Comparison of ENCODE assay signal across 1 cellular context in the genomic region with DNA sequence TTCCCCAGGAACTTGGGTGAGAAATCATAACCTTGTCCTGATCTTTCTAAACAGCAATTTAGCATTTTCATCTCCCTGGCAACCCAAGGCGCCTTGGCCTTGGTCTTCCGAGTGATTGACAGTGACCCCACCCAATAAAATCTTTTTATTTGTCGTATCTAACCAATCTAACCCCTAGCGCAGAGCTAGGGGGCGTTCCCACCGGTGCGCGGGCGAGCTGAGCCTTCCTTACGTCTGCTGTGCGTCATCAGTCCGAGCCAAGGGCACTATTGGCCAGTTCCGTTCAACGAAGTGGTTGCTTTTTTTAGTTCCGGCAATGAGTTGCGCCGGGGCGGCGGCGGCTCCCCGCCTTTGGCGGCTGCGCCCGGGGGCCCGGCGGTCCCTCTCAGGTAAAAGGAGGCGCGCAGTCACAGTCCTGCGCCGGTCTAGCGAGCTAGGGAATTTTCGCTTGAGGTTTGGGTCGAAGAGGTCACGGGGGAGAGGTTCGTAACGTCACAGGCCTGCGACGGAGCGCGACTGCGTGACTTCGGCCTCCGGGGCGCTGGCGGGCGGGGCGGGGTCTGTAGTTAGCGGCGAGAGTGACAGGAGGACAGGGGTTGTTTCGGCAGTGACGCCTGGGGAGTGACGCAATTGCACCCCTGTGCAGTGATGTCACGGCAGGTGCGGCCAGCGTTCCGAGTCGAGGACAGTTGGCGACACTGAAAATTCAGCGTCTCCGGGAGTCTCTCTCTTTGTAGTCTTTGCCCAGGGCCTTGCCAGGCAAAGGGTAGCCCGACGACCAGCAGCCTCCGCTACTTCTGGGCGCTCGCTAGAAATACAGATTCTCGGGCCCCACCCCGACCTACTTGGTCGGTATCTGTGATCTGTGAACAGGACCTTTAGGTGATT.
TF ChIP-seq lines count a peak whose summit lies in the region.

A gene (plus strand): TSS at position 266 of the 888 bp plus-strand sequence. CDS start 51 bp downstream, at position 317.

TF ChIP-seq in HEK293, 187 proteins besides CTCF, POLR2A, EP300 and RAD21 (continued from another document):
- TF ChIP-seq, protein P1, sequence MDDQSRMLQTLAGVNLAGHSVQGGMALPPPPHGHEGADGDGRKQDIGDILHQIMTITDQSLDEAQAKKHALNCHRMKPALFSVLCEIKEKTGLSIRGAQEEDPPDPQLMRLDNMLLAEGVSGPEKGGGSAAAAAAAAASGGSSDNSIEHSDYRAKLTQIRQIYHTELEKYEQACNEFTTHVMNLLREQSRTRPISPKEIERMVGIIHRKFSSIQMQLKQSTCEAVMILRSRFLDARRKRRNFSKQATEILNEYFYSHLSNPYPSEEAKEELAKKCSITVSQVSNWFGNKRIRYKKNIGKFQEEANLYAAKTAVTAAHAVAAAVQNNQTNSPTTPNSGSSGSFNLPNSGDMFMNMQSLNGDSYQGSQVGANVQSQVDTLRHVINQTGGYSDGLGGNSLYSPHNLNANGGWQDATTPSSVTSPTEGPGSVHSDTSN (CRISPR knock-in tag; IDR thresholded peaks at IDR 0.05), result 0 out of 2 replicates have a peak, but pooled peaks have one; percentile 5
- TF ChIP-seq ZNF138 (tag by site-specific recombination; IDR thresholded peaks at IDR 0.05; ENCODE audit: borderline replicate concordance), result no peak
- 0 out of 2 replicates have a peak, but pooled peaks have one; percentile 7 for TF ChIP-seq ZNF341 (tag by site-specific recombination; IDR thresholded peaks at IDR 0.05; ENCODE audit: low read depth)
- TF ChIP-seq, protein P2, sequence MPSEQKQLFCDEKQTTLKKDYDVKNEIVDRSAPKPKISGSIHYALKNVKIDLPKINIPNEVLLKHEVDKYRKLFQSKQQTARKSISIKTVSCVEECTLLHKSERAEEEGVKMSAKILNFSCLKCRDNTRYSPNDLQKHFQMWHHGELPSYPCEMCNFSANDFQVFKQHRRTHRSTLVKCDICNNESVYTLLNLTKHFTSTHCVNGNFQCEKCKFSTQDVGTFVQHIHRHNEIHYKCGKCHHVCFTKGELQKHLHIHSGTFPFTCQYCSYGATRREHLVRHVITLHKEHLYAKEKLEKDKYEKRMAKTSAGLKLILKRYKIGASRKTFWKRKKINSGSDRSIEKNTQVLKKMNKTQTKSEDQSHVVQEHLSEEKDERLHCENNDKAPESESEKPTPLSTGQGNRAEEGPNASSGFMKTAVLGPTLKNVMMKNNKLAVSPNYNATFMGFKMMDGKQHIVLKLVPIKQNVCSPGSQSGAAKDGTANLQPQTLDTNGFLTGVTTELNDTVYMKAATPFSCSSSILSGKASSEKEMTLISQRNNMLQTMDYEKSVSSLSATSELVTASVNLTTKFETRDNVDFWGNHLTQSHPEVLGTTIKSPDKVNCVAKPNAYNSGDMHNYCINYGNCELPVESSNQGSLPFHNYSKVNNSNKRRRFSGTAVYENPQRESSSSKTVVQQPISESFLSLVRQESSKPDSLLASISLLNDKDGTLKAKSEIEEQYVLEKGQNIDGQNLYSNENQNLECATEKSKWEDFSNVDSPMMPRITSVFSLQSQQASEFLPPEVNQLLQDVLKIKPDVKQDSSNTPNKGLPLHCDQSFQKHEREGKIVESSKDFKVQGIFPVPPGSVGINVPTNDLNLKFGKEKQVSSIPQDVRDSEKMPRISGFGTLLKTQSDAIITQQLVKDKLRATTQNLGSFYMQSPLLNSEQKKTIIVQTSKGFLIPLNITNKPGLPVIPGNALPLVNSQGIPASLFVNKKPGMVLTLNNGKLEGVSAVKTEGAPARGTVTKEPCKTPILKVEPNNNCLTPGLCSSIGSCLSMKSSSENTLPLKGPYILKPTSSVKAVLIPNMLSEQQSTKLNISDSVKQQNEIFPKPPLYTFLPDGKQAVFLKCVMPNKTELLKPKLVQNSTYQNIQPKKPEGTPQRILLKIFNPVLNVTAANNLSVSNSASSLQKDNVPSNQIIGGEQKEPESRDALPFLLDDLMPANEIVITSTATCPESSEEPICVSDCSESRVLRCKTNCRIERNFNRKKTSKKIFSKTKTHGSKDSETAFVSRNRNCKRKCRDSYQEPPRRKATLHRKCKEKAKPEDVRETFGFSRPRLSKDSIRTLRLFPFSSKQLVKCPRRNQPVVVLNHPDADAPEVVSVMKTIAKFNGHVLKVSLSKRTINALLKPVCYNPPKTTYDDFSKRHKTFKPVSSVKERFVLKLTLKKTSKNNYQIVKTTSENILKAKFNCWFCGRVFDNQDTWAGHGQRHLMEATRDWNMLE (tag by site-specific recombination; conservative IDR thresholded peaks at IDR 0.05; ENCODE audit: low read depth), result peak; percentile 84
- TF ChIP-seq ZBTB48 (tag by site-specific recombination; IDR thresholded peaks at IDR 0.05), result no peak
- no peak for TF ChIP-seq ZNF19 (tag by site-specific recombination; IDR thresholded peaks at IDR 0.05; ENCODE audit: low read depth)
- no peak for TF ChIP-seq ZNF146 (tag by site-specific recombination; IDR thresholded peaks at IDR 0.05)
- no peak for TF ChIP-seq ZNF654 (tag by site-specific recombination; IDR thresholded peaks at IDR 0.05; ENCODE audit: low read depth)
- peak; percentile 86; the same call in 1 of the 2 replicates for TF ChIP-seq ZBTB7A (tag by site-specific recombination; IDR thresholded peaks at IDR 0.05; ENCODE audit: low read depth)
- TF ChIP-seq, protein P3, sequence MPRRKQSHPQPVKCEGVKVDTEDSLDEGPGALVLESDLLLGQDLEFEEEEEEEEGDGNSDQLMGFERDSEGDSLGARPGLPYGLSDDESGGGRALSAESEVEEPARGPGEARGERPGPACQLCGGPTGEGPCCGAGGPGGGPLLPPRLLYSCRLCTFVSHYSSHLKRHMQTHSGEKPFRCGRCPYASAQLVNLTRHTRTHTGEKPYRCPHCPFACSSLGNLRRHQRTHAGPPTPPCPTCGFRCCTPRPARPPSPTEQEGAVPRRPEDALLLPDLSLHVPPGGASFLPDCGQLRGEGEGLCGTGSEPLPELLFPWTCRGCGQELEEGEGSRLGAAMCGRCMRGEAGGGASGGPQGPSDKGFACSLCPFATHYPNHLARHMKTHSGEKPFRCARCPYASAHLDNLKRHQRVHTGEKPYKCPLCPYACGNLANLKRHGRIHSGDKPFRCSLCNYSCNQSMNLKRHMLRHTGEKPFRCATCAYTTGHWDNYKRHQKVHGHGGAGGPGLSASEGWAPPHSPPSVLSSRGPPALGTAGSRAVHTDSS (tag by site-specific recombination; IDR thresholded peaks at IDR 0.05), result no peak
